In the genomic region with DNA sequence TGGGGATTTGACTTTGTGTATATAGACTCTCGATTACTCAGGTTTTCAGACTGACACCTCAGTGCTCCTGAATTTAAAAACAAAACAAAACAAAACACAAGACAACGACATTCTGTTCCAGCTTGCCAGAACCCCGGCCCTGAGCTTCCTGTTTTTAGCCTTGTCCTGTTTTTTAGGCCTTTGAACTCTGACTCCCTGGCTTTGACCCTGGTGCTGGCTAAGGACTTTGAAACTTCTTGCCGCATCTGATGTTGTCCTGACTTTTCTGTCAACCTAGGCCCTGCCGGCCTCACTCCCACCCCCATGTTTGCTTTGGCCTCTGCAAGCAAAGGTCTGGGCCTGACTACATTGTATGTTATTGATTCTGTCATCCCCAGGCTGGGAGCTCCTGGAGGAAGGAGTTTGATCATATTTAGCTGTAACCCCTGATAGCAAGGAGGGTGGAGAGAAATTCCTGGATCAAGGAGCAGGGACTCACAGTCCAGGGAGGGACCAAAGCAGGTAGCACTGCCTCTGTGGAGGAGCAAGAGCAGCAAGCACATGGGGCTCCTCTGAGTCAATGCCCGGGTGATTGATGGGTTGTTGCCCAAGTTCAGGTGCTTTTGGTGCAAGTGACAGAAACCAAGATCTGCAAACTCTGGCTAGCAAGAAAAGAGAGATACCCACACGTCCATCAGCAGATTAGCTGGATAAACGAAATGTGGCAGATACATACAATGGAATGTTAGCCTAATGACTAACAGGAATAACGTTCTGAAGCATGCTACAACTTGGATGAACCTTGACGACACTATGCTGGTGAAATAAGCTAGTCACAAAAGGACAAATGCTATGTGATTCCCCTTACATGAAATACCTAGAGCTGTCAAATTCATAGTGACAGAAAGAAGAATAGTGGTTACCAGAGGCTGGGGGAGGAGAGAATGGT, we compare ENCODE assay signal across 1 cellular context.
TF ChIP-seq lines count a peak whose summit lies in the region.

No MANE protein-coding gene starts in this region.

TF ChIP-seq in HepG2, 621 proteins besides CTCF, POLR2A, EP300 and RAD21 (continued from another document and continues in another):
- TF ChIP-seq, protein P1, sequence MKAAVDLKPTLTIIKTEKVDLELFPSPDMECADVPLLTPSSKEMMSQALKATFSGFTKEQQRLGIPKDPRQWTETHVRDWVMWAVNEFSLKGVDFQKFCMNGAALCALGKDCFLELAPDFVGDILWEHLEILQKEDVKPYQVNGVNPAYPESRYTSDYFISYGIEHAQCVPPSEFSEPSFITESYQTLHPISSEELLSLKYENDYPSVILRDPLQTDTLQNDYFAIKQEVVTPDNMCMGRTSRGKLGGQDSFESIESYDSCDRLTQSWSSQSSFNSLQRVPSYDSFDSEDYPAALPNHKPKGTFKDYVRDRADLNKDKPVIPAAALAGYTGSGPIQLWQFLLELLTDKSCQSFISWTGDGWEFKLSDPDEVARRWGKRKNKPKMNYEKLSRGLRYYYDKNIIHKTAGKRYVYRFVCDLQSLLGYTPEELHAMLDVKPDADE (CRISPR knock-in tag; IDR thresholded peaks at IDR 0.05) = no peak
- TF ChIP-seq ZSCAN20 (CRISPR knock-in tag; IDR thresholded peaks at IDR 0.05; ENCODE audit: borderline replicate concordance) (no peak), ZSCAN9 (CRISPR knock-in tag; IDR thresholded peaks at IDR 0.05; ENCODE audit: borderline replicate concordance) (no peak; the same call in none of the 2 replicates), MTF2 (CRISPR knock-in tag; IDR thresholded peaks at IDR 0.05; ENCODE audit: borderline replicate concordance) (no peak), CEBPZ (IDR thresholded peaks at IDR 0.05; ENCODE audit: low read length) (no peak), FUBP1 (CRISPR knock-in tag; IDR thresholded peaks at IDR 0.05; ENCODE audit: borderline replicate concordance) (no peak), AKAP8 (CRISPR knock-in tag; IDR thresholded peaks at IDR 0.05) (peak; percentile 91), HMG20B (CRISPR knock-in tag; conservative IDR thresholded peaks at IDR 0.05) (peak; percentile 83), ZNF768 (CRISPR knock-in tag; IDR thresholded peaks at IDR 0.05) (no peak), SMYD3 (CRISPR knock-in tag; IDR thresholded peaks at IDR 0.05) (peak; percentile 82; the same call in 1 of the 2 replicates), NCOA1 (CRISPR knock-in tag; IDR thresholded peaks at IDR 0.05) (peak; percentile 96), ZNF10 (CRISPR knock-in tag; IDR thresholded peaks at IDR 0.05; ENCODE audit: borderline replicate concordance, low read depth) (no peak), ISL2 (CRISPR knock-in tag; IDR thresholded peaks at IDR 0.05) (peak; percentile 91), KDM5A (IDR thresholded peaks at IDR 0.05; ENCODE audit: borderline replicate concordance, low read length) (peak; percentile 37; the same call in 1 of the 2 replicates), ZNF557 (CRISPR knock-in tag; IDR thresholded peaks at IDR 0.05) (no peak), ZNF761 (CRISPR knock-in tag; conservative IDR thresholded peaks at IDR 0.05) (no peak), ZMYM2 (CRISPR knock-in tag; IDR thresholded peaks at IDR 0.05) (peak; percentile 86), CENPT (CRISPR knock-in tag; IDR thresholded peaks at IDR 0.05; ENCODE audit: low read depth) (no peak), HOXA3 (CRISPR knock-in tag; IDR thresholded peaks at IDR 0.05) (peak; percentile 88)
- TF ChIP-seq, protein P2, sequence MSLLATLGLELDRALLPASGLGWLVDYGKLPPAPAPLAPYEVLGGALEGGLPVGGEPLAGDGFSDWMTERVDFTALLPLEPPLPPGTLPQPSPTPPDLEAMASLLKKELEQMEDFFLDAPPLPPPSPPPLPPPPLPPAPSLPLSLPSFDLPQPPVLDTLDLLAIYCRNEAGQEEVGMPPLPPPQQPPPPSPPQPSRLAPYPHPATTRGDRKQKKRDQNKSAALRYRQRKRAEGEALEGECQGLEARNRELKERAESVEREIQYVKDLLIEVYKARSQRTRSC (CRISPR knock-in tag; IDR thresholded peaks at IDR 0.05; ENCODE audit: low read depth) = no peak
- TF ChIP-seq, protein P3, sequence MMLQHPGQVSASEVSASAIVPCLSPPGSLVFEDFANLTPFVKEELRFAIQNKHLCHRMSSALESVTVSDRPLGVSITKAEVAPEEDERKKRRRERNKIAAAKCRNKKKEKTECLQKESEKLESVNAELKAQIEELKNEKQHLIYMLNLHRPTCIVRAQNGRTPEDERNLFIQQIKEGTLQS (CRISPR knock-in tag; IDR thresholded peaks at IDR 0.05) = peak; percentile 80
- TF ChIP-seq, protein P4, sequence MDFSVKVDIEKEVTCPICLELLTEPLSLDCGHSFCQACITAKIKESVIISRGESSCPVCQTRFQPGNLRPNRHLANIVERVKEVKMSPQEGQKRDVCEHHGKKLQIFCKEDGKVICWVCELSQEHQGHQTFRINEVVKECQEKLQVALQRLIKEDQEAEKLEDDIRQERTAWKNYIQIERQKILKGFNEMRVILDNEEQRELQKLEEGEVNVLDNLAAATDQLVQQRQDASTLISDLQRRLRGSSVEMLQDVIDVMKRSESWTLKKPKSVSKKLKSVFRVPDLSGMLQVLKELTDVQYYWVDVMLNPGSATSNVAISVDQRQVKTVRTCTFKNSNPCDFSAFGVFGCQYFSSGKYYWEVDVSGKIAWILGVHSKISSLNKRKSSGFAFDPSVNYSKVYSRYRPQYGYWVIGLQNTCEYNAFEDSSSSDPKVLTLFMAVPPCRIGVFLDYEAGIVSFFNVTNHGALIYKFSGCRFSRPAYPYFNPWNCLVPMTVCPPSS (IDR thresholded peaks at IDR 0.05) = no peak
- TF ChIP-seq, protein P5, sequence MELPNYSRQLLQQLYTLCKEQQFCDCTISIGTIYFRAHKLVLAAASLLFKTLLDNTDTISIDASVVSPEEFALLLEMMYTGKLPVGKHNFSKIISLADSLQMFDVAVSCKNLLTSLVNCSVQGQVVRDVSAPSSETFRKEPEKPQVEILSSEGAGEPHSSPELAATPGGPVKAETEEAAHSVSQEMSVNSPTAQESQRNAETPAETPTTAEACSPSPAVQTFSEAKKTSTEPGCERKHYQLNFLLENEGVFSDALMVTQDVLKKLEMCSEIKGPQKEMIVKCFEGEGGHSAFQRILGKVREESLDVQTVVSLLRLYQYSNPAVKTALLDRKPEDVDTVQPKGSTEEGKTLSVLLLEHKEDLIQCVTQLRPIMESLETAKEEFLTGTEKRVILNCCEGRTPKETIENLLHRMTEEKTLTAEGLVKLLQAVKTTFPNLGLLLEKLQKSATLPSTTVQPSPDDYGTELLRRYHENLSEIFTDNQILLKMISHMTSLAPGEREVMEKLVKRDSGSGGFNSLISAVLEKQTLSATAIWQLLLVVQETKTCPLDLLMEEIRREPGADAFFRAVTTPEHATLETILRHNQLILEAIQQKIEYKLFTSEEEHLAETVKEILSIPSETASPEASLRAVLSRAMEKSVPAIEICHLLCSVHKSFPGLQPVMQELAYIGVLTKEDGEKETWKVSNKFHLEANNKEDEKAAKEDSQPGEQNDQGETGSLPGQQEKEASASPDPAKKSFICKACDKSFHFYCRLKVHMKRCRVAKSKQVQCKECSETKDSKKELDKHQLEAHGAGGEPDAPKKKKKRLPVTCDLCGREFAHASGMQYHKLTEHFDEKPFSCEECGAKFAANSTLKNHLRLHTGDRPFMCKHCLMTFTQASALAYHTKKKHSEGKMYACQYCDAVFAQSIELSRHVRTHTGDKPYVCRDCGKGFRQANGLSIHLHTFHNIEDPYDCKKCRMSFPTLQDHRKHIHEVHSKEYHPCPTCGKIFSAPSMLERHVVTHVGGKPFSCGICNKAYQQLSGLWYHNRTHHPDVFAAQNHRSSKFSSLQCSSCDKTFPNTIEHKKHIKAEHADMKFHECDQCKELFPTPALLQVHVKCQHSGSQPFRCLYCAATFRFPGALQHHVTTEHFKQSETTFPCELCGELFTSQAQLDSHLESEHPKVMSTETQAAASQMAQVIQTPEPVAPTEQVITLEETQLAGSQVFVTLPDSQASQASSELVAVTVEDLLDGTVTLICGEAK (IDR thresholded peaks at IDR 0.05) = no peak
- TF ChIP-seq, protein P5 (CRISPR knock-in tag; IDR thresholded peaks at IDR 0.05) = peak; percentile 81; the same call in 1 of the 2 replicates
- TF ChIP-seq, protein P6, sequence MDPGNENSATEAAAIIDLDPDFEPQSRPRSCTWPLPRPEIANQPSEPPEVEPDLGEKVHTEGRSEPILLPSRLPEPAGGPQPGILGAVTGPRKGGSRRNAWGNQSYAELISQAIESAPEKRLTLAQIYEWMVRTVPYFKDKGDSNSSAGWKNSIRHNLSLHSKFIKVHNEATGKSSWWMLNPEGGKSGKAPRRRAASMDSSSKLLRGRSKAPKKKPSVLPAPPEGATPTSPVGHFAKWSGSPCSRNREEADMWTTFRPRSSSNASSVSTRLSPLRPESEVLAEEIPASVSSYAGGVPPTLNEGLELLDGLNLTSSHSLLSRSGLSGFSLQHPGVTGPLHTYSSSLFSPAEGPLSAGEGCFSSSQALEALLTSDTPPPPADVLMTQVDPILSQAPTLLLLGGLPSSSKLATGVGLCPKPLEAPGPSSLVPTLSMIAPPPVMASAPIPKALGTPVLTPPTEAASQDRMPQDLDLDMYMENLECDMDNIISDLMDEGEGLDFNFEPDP (CRISPR knock-in tag; conservative IDR thresholded peaks at IDR 0.05) = no peak
- TF ChIP-seq, protein P7, sequence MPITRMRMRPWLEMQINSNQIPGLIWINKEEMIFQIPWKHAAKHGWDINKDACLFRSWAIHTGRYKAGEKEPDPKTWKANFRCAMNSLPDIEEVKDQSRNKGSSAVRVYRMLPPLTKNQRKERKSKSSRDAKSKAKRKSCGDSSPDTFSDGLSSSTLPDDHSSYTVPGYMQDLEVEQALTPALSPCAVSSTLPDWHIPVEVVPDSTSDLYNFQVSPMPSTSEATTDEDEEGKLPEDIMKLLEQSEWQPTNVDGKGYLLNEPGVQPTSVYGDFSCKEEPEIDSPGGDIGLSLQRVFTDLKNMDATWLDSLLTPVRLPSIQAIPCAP (CRISPR knock-in tag; IDR thresholded peaks at IDR 0.05; ENCODE audit: low read depth) = no peak
- TF ChIP-seq, protein P8, sequence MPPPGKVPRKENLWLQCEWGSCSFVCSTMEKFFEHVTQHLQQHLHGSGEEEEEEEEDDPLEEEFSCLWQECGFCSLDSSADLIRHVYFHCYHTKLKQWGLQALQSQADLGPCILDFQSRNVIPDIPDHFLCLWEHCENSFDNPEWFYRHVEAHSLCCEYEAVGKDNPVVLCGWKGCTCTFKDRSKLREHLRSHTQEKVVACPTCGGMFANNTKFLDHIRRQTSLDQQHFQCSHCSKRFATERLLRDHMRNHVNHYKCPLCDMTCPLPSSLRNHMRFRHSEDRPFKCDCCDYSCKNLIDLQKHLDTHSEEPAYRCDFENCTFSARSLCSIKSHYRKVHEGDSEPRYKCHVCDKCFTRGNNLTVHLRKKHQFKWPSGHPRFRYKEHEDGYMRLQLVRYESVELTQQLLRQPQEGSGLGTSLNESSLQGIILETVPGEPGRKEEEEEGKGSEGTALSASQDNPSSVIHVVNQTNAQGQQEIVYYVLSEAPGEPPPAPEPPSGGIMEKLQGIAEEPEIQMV (CRISPR knock-in tag; IDR thresholded peaks at IDR 0.05; ENCODE audit: low read depth) = peak; percentile 39; the same call in 1 of the 2 replicates
